ENCODE assay signal across 24 cellular contexts in genomic region chr10:132078746-132079345, GRCh38. TPM values are rescaled to one million over a fixed set of nuclear protein-coding genes. Genes with fewer than 3 reads are reported as not detected.
A peak's percentile ranks its signal among the peaks of the same experiment; 100 is the strongest.
DNase-seq lines count a peak whose midpoint lies in the region; ATAC-seq and TF ChIP-seq lines count a peak whose summit lies in the region.
"Had no signal": no experiment of that assay in that cellular context is flagged by ENCODE, and none has a peak within 500 bp of the region (broad histone marks: within the 10 kb centered on the region; RNA-seq: fewer than 3 reads in every experiment).

No MANE protein-coding gene starts in this region.

- no peaks in the 10 kb centered on the region for H3K27me3 ChIP-seq in MG63
- H3K27me3 ChIP-seq: ascending aorta, BE2C had no signal

- ATAC-seq in left ventricle myocardium superior: peak; percentile 57
- ATAC-seq in GM18519 (IDR thresholded peaks at IDR 0.05; ENCODE audit: low FRiP score, unreplicated experiment): no peak
- ATAC-seq in HG02642 (IDR thresholded peaks at IDR 0.05; ENCODE audit: poor library complexity, unreplicated experiment): no peak
- ATAC-seq: activated naive CD4-positive, alpha-beta T cell treated with anti-CD3 and anti-CD28 coated beads, Interleukin-2, amount 50 U/mL, for 72 hours; esophagus mucosa; GM12878; stimulated activated naive B cell treated with anti-CD40 and anti-IgM and Interleukin-4, amounts not matched to agents 10 μg/mL and 1 μg/mL and 100 μg/mL, for 72 hours had no signal

- DNase-seq in Ammon's horn (ENCODE audit: low spot score) (peak; percentile 67), cerebellum (ENCODE audit: low spot score) (peak; percentile 57), left ventricle myocardium superior (no peak), osteocyte (ENCODE audit: extremely low spot score, unreplicated experiment) (peak; percentile 83), MG63 (no peak), dedifferentiated amniotic fluid mesenchymal stem cell (ENCODE audit: extremely low spot score) (no peak)
- DNase-seq: BE2C; central memory CD4-positive, alpha-beta T cell; DMS79; effector CD8-positive, alpha-beta T cell; foreskin melanocyte; HFFc6; NCI-H1048; NCI-H187; NCI-H748 treated with DMSO at 0.1 percent for 48 hours; stimulated activated naive B cell treated with anti-CD40 and anti-IgM and Interleukin-4, amounts not matched to agents 10 μg/mL and 1 μg/mL and 100 μg/mL, for 72 hours had no signal

- H3K4me3 ChIP-seq in MG63: no peak overlapping the region
- H3K4me3 ChIP-seq: ascending aorta, GM12878, smooth muscle cell had no signal

- no peak overlapping the region for H3K4me3 Mint-ChIP-seq in osteocyte (ENCODE audit: unreplicated experiment)
- H3K4me3 Mint-ChIP-seq: activated T-helper 1 cell treated with anti-CD3 and anti-CD28 coated beads, Interleukin-12 subunit alpha, Interleukin-12 subunit beta, Interleukin-2, Interleukin-4 antibody, amounts not matched to agents 30 ng/mL and 10 ng/mL and 1 ng/mL, durations not matched to agents 14 hours and 24 hours and 36 hours; HFFc6; stimulated activated naive B cell treated with anti-CD40 and anti-IgM and Interleukin-4, amounts not matched to agents 10 μg/mL and 1 μg/mL and 100 μg/mL, for 72 hours had no signal

- no peak for TF ChIP-seq CTCF in osteocyte (IDR thresholded peaks at IDR 0.05)

- no peaks in the 10 kb centered on the region for H3K36me3 ChIP-seq in MG63
- H3K36me3 ChIP-seq: ascending aorta, BE2C had no signal

- intact Hi-C loops in left ventricle myocardium superior (cut with micrococcal nuclease): no loop called here

- no peaks in the 10 kb centered on the region for H3K4me1 Mint-ChIP-seq in osteocyte (ENCODE audit: unreplicated experiment)
- H3K4me1 Mint-ChIP-seq: stimulated activated naive B cell treated with anti-CD40 and anti-IgM and Interleukin-4, amounts not matched to agents 10 μg/mL and 1 μg/mL and 100 μg/mL, for 72 hours had no signal

- H3K9me3 Mint-ChIP-seq in osteocyte (ENCODE audit: unreplicated experiment): peaks cover 10% of the 10 kb centered on the region
- H3K9me3 Mint-ChIP-seq: activated naive CD4-positive, alpha-beta T cell treated with anti-CD3 and anti-CD28 coated beads, Interleukin-2, amount 50 U/mL, for 72 hours; activated T-helper 1 cell treated with anti-CD3 and anti-CD28 coated beads, Interleukin-12 subunit alpha, Interleukin-12 subunit beta, Interleukin-2, Interleukin-4 antibody, amounts not matched to agents 30 ng/mL and 10 ng/mL and 1 ng/mL, durations not matched to agents 14 hours and 24 hours and 36 hours; HFFc6 had no signal

- no peaks in the 10 kb centered on the region for H3K36me3 Mint-ChIP-seq in osteocyte (ENCODE audit: unreplicated experiment)
- H3K36me3 Mint-ChIP-seq: activated naive CD4-positive, alpha-beta T cell treated with anti-CD3 and anti-CD28 coated beads, Interleukin-2, amount 50 U/mL, for 72 hours; stimulated activated naive B cell treated with anti-CD40 and anti-IgM and Interleukin-4, amounts not matched to agents 10 μg/mL and 1 μg/mL and 100 μg/mL, for 72 hours had no signal

- no peaks in the 10 kb centered on the region for H3K9me3 ChIP-seq in MG63
- H3K9me3 ChIP-seq: BE2C had no signal

- peaks cover 10% of the 10 kb centered on the region for H3K27me3 Mint-ChIP-seq in osteocyte (ENCODE audit: unreplicated experiment)

- H3K27ac Mint-ChIP-seq in osteocyte (ENCODE audit: unreplicated experiment): no peak overlapping the region
- H3K27ac Mint-ChIP-seq: activated naive CD4-positive, alpha-beta T cell treated with anti-CD3 and anti-CD28 coated beads, Interleukin-2, amount 50 U/mL, for 72 hours; activated T-helper 1 cell treated with anti-CD3 and anti-CD28 coated beads, Interleukin-12 subunit alpha, Interleukin-12 subunit beta, Interleukin-2, Interleukin-4 antibody, amounts not matched to agents 30 ng/mL and 10 ng/mL and 1 ng/mL, durations not matched to agents 14 hours and 24 hours and 36 hours; HFFc6; stimulated activated naive B cell treated with anti-CD40 and anti-IgM and Interleukin-4, amounts not matched to agents 10 μg/mL and 1 μg/mL and 100 μg/mL, for 72 hours had no signal

RNA-seq across cellular contexts. Expression of gene JAKMIP3, which starts 13.1 kb away (rescaled TPM):
- total RNA-seq in cerebellum: 4.9 TPM
- total RNA-seq in left ventricle myocardium superior: 2.0 TPM
- total RNA-seq in osteocyte: 0.64 and 0.65 TPM in 2 replicates
- total RNA-seq in MG63 (2014; rRNA removed; shearing (Covaris generic); ENCODE audit: low replicate concordance): 0.07 and 0.99 TPM in 2 replicates
- total RNA-seq: ascending aorta, GM12878, smooth muscle cell had no signal

Comparison
In these comparisons a context has a peak if more than half of its experiments do, and no peak if none do; other contexts are left out.
1. DNase-seq: peak in Ammon's horn (single experiment), cerebellum (single experiment) and osteocyte (single experiment); none in left ventricle myocardium superior (single experiment), MG63 (single experiment) and dedifferentiated amniotic fluid mesenchymal stem cell (single experiment).